ENCODE assay signal across 8 cellular contexts in genomic region chr14:61524211-61524806, GRCh38.
DNase-seq lines count a peak whose midpoint lies in the region; ATAC-seq and TF ChIP-seq lines count a peak whose summit lies in the region.

No MANE protein-coding gene starts in this region.

- ATAC-seq in GM19035 (IDR thresholded peaks at IDR 0.05; ENCODE audit: unreplicated experiment), result no peak

- peaks cover 13 to 84% (median 29%) of the 10 kb centered on the region in 3 donors for H3K36me3 Mint-ChIP-seq in CD8-positive, alpha-beta memory T cell

- H3K27ac ChIP-seq in CD8-positive, alpha-beta memory T cell (ENCODE audit: low read depth, low read length), result no peak overlapping the region
- H3K27ac ChIP-seq in muscle layer of duodenum (ENCODE audit: low read length), result peak overlapping the region; percentile 64

- CTCF ChIA-PET in CD8-positive, alpha-beta memory T cell (lab: Charles Lee), result interaction anchor here (0.9 to 1.7 kb wide), 4 partner anchors 21 to 244 kb away, joined by 3 to 7 read pairs (median 4); no protein-coding TSS in a partner anchor

- no peaks in the 10 kb centered on the region for H3K9me3 ChIP-seq in CD8-positive, alpha-beta memory T cell (ENCODE audit: low read length)
- H3K9me3 ChIP-seq in muscle layer of duodenum (ENCODE audit: control insufficient read depth in 1 of 2, low read length in 2 of 2), result no peaks in the 10 kb centered on the region

- H3K36me3 ChIP-seq in CD8-positive, alpha-beta memory T cell (ENCODE audit: insufficient read depth, low read length), result peaks cover 30% of the 10 kb centered on the region
- H3K36me3 ChIP-seq in muscle layer of duodenum (ENCODE audit: control insufficient read depth in 1 of 2, insufficient read depth in 2 of 2, low read length in 2 of 2), result peaks cover 0 to 4% of the 10 kb centered on the region in 2 donors

- H3K4me3 ChIP-seq in CD8-positive, alpha-beta memory T cell (ENCODE audit: low read length), result no peak overlapping the region
- H3K4me3 ChIP-seq in cardiac fibroblast (replicated peaks in 1 of 2; ENCODE audit: low read depth in 2 of 2, low read length in 2 of 2), result no peak overlapping the region
- no peak overlapping the region for H3K4me3 ChIP-seq in muscle layer of duodenum (ENCODE audit: low read depth in 1 of 2, low read length in 2 of 2)

- H3K4me3 Mint-ChIP-seq in CD8-positive, alpha-beta memory T cell, result peak overlapping the region in 6 of 7 donors; percentile 5 to 61 (median 44)

- peaks cover 53% of the 10 kb centered on the region for H3K4me1 ChIP-seq in CD8-positive, alpha-beta memory T cell (ENCODE audit: insufficient read depth, low read length)
- H3K4me1 ChIP-seq in muscle layer of duodenum (ENCODE audit: control insufficient read depth in 1 of 2, insufficient read depth in 2 of 2, low read length in 2 of 2), result peaks cover 0 to 32% of the 10 kb centered on the region in 2 donors

- POLR2A ChIA-PET in CD8-positive, alpha-beta memory T cell (lab: Charles Lee), result interaction anchor here (1.0 to 2.0 kb wide), 2 partner anchors 47 to 196 kb away, joined by 3 to 7 read pairs; no protein-coding TSS in a partner anchor

- no peak for DNase-seq in CD8-positive, alpha-beta memory T cell
- peak; percentile 97 for DNase-seq in NCI-H2029 (lab: John Stamatoyannopoulos, UW)
- peak; percentile 87 to 95 for DNase-seq in cardiac fibroblast (ENCODE audit: low read depth in 2 of 2)
- no peak for DNase-seq in stimulated activated CD4-positive, alpha-beta T cell treated with anti-CD3 and anti-CD28 coated beads, Interleukin-1b, Interleukin-23, amount 100 ng/mL, for 48 hours
- no peak for DNase-seq in SKM-1 (lab: John Stamatoyannopoulos, UW; ENCODE audit: unreplicated experiment)
- DNase-seq in NCI-H1048 (lab: John Stamatoyannopoulos, UW), result no peak

- peaks cover 0 to 2% of the 10 kb centered on the region in 2 donors for H3K27me3 Mint-ChIP-seq in CD8-positive, alpha-beta memory T cell

- H3K27me3 ChIP-seq in CD8-positive, alpha-beta memory T cell (ENCODE audit: insufficient read depth, low read length, poor library complexity, severe bottlenecking), result no peaks in the 10 kb centered on the region
- no peaks in the 10 kb centered on the region for H3K27me3 ChIP-seq in muscle layer of duodenum (ENCODE audit: low read depth, low read length)

- H3K27ac Mint-ChIP-seq in CD8-positive, alpha-beta memory T cell, result peak overlapping the region; percentile 79 to 97 (median 92)

- no peak for TF ChIP-seq CTCF in cardiac fibroblast (IDR thresholded peaks at IDR 0.05; ENCODE audit: low read depth, low read length)

- no peaks in the 10 kb centered on the region for H3K9me3 Mint-ChIP-seq in CD8-positive, alpha-beta memory T cell

- peaks cover 88 to 98% (median 97%) of the 10 kb centered on the region in 3 donors for H3K4me1 Mint-ChIP-seq in CD8-positive, alpha-beta memory T cell

Comparison
In these comparisons a context has a peak if more than half of its experiments do, and no peak if none do; other contexts are left out.
1. DNase-seq: peak in NCI-H2029 (single experiment) and cardiac fibroblast (2 of 2); none in CD8-positive, alpha-beta memory T cell (0 of 5), stimulated activated CD4-positive, alpha-beta T cell treated with anti-CD3 and anti-CD28 coated beads, Interleukin-1b, Interleukin-23, amount 100 ng/mL, for 48 hours (single experiment), SKM-1 (single experiment) and NCI-H1048 (single experiment).